ENCODE assay signal across 22 cellular contexts in genomic region chr16:65065031-65065430, GRCh38. TPM values are rescaled to one million over a fixed set of nuclear protein-coding genes. Genes with fewer than 3 reads are reported as not detected.
"Had no signal": no experiment of that assay in that cellular context is flagged by ENCODE, and none has a peak within 500 bp of the region (broad histone marks: within the 10 kb centered on the region; RNA-seq: fewer than 3 reads in every experiment).

No MANE protein-coding gene starts in this region.

- ATAC-seq: Panc1, PC-3 had no signal

- H3K27ac ChIP-seq: RWPE1 had no signal

- DNase-seq: KBM-7, MV-4-11, NCI-H1048, NCI-H1105, NCI-H1417, NCI-H1436 treated with DMSO at 0.1 percent for 48 hours, NCI-H1694, NCI-H1930, NCI-H2081, NCI-H2107, NCI-H226, NCI-H446, NCI-H510A, NCI-H524 treated with DMSO at 0.1 percent for 48 hours, NCI-H69, NCI-H774, PC-3, SHP77, SK-N-SH had no signal

- H3K9me3 ChIP-seq: SK-N-SH had no signal

- H3K9ac ChIP-seq: SK-N-SH had no signal

- H3K4me2 ChIP-seq: SK-N-SH had no signal

RNA-seq across cellular contexts. Expression of gene CDH11, which starts 56.8 kb away (rescaled TPM):
- total RNA-seq: SK-MEL-5 had no signal
